ENCODE assay signal across 9 cellular contexts in genomic region chr7:44767134-44767911, GRCh38. TPM values are rescaled to one million over a fixed set of nuclear protein-coding genes. Genes with fewer than 3 reads are reported as not detected.
DNase-seq lines count a peak whose midpoint lies in the region; ATAC-seq and TF ChIP-seq lines count a peak whose summit lies in the region.
"Had no signal": no experiment of that assay in that cellular context is flagged by ENCODE, and none has a peak within 500 bp of the region (broad histone marks: within the 10 kb centered on the region; RNA-seq: fewer than 3 reads in every experiment).

No MANE protein-coding gene starts in this region.

- H3K27ac ChIP-seq in hepatocyte (peak overlapping the region; percentile 87), spleen (peak overlapping the region in 7 of 8 donors; percentile 35 to 79 (median 61)), upper lobe of left lung (peak overlapping the region in 2 of 4 donors; percentile 61 to 75)

- H3K36me3 ChIP-seq in hepatocyte (replicated peaks; ENCODE audit: insufficient read depth, low read depth) (no peaks in the 10 kb centered on the region), spleen (peaks cover 0 to 62% (median 58%) of the 10 kb centered on the region in 6 donors), upper lobe of left lung (peaks cover 24 to 59% (median 52%) of the 10 kb centered on the region in 4 donors)

- POLR2A ChIA-PET in activated CD4-positive, alpha-beta memory T cell treated with anti-CD3 and anti-CD28 coated beads for 36 hours (lab: Charles Lee), result interaction anchor here (0.5 to 1.1 kb wide), 2 partner anchors 18 to 372 kb away, joined by 3 read pairs; no protein-coding TSS in a partner anchor

- peaks cover 35% of the 10 kb centered on the region for H3K4me1 Mint-ChIP-seq in activated CD4-positive, alpha-beta memory T cell treated with anti-CD3 and anti-CD28 coated beads for 36 hours (ENCODE audit: low read depth)

- no peak overlapping the region for H3K4me3 Mint-ChIP-seq in activated CD4-positive, alpha-beta memory T cell treated with anti-CD3 and anti-CD28 coated beads for 36 hours

- no peak for TF ChIP-seq CTCF in GM13976 (IDR thresholded peaks at IDR 0.05; ENCODE audit: borderline replicate concordance, control extremely low read depth, extremely low read depth, insufficient read depth, missing control alignments)
- TF ChIP-seq CTCF in hepatocyte (IDR thresholded peaks at IDR 0.05; ENCODE audit: poor library complexity), result no peak
- no peak for TF ChIP-seq CTCF in spleen (IDR thresholded peaks at IDR 0.05 in 8 of 11, conservative IDR thresholded peaks at IDR 0.05 in 3 of 11)
- no peak for TF ChIP-seq CTCF in upper lobe of left lung (IDR thresholded peaks at IDR 0.05)

- H4K20me1 ChIP-seq in hepatocyte (ENCODE audit: insufficient read depth, poor library complexity, severe bottlenecking), result no peaks in the 10 kb centered on the region

- CTCF ChIA-PET in activated CD4-positive, alpha-beta memory T cell treated with anti-CD3 and anti-CD28 coated beads for 36 hours (lab: Charles Lee), result no interaction called here

- no peak for TF ChIP-seq POLR2A in spleen (IDR thresholded peaks at IDR 0.05)
- TF ChIP-seq POLR2A in upper lobe of left lung (IDR thresholded peaks at IDR 0.05), result no peak

- H3K4me1 ChIP-seq in hepatocyte (ENCODE audit: insufficient read depth), result peaks cover 29% of the 10 kb centered on the region
- peaks cover 30 to 46% (median 39%) of the 10 kb centered on the region in 6 donors for H3K4me1 ChIP-seq in spleen
- peaks cover 32 to 37% (median 34%) of the 10 kb centered on the region in 4 donors for H3K4me1 ChIP-seq in upper lobe of left lung

- H3K9me2 ChIP-seq in hepatocyte (replicated peaks; ENCODE audit: insufficient read depth), result no peaks in the 10 kb centered on the region

- in situ Hi-C loops in GM13976 (cut with MboI; ENCODE audit: low sequenced_read_pairs, unreplicated experiment), result loop anchor here (25.0 kb wide), 1 partner anchor 180 kb away; the partner anchor contains the start of gene TMED4

- no peaks in the 10 kb centered on the region for H3K9me3 Mint-ChIP-seq in activated CD4-positive, alpha-beta memory T cell treated with anti-CD3 and anti-CD28 coated beads for 36 hours

- H3K4me2 ChIP-seq in hepatocyte, result peak overlapping the region; percentile 52

- intact Hi-C loops in activated CD4-positive, alpha-beta memory T cell treated with anti-CD3 and anti-CD28 coated beads for 36 hours (cut with micrococcal nuclease), result no loop called here
- intact Hi-C loops in spleen (cut with DNase I; ENCODE audit: low total_unique reads), result no loop called here

- no peaks in the 10 kb centered on the region for H3K79me2 ChIP-seq in hepatocyte

- ATAC-seq in GM19452 (IDR thresholded peaks at IDR 0.05; ENCODE audit: unreplicated experiment), result no peak
- no peak for ATAC-seq in upper lobe of left lung (ENCODE audit: low FRiP score in 2 of 2)

- no peak overlapping the region for H3K4me3 ChIP-seq in hepatocyte
- H3K4me3 ChIP-seq in spleen, result no peak overlapping the region
- no peak overlapping the region for H3K4me3 ChIP-seq in upper lobe of left lung

- DNase-seq in GM13976 (ENCODE audit: low spot score) (peak; percentile 25), hepatocyte (ENCODE audit: low spot score) (no peak), spleen (peak; percentile 74), upper lobe of left lung (no peak), NCI-H82 (lab: John Stamatoyannopoulos, UW) (no peak), cerebellar nuclear complex (lab: John Stamatoyannopoulos, UW) (no peak)
- DNase-seq in activated CD4-positive, alpha-beta memory T cell treated with anti-CD3 and anti-CD28 coated beads for 36 hours, result no peak
- DNase-seq: stimulated activated CD8-positive, alpha-beta memory T cell treated with anti-CD3 and anti-CD28 coated beads, Interleukin-4, amount 100 ng/mL, for 48 hours had no signal

- peak overlapping the region; percentile 13 for H3K27ac Mint-ChIP-seq in activated CD4-positive, alpha-beta memory T cell treated with anti-CD3 and anti-CD28 coated beads for 36 hours

- H3K36me3 Mint-ChIP-seq in activated CD4-positive, alpha-beta memory T cell treated with anti-CD3 and anti-CD28 coated beads for 36 hours, result peaks cover 36% of the 10 kb centered on the region

- TF ChIP-seq EP300 in upper lobe of left lung (IDR thresholded peaks at IDR 0.05), result no peak

- H2AFZ ChIP-seq in hepatocyte, result no peak overlapping the region

- H3K9me3 ChIP-seq in hepatocyte (ENCODE audit: low read depth), result no peaks in the 10 kb centered on the region
- no peaks in the 10 kb centered on the region for H3K9me3 ChIP-seq in spleen
- no peaks in the 10 kb centered on the region for H3K9me3 ChIP-seq in upper lobe of left lung

- WGBS in hepatocyte (ENCODE audit: low lambda C conversion rate, missing lambda C conversion rate), result 92% methylated on average over 19 of the region's 19 CpGs
- 83 to 88% (median 86%) methylated on average over 15 to 19 of the region's 19 CpGs for WGBS in spleen, 5 donors
- 86 to 87% methylated on average over 12 to 19 of the region's 19 CpGs for WGBS in upper lobe of left lung, 2 donors

- no peaks in the 10 kb centered on the region for H3K27me3 ChIP-seq in hepatocyte
- H3K27me3 ChIP-seq in spleen (replicated peaks in 1 of 7), result no peaks in the 10 kb centered on the region
- H3K27me3 ChIP-seq in upper lobe of left lung, result no peaks in the 10 kb centered on the region

- no peaks in the 10 kb centered on the region for H3K27me3 Mint-ChIP-seq in activated CD4-positive, alpha-beta memory T cell treated with anti-CD3 and anti-CD28 coated beads for 36 hours

RNA-seq across cellular contexts. Expression of gene ZMIZ2, which starts 18.7 kb away (rescaled TPM):
- total RNA-seq in activated CD4-positive, alpha-beta memory T cell treated with anti-CD3 and anti-CD28 coated beads for 36 hours, result 10 to 100 TPM; 84.7 to 92.3 TPM
- total RNA-seq in hepatocyte, result 6.2 and 10.5 TPM in 2 replicates
- 37.0 and 39.6 TPM in 2 replicates for polyA plus RNA-seq in hepatocyte
- 100 to 1,000 TPM in 4 of 7 donors, 10 to 100 TPM in 3; 35.6 to 160 (median 125) TPM for total RNA-seq in spleen
- 10 to 100 TPM; 27.7 to 95.7 (median 64.5) TPM for polyA plus RNA-seq in spleen
- total RNA-seq in upper lobe of left lung, result 100 to 1,000 TPM in 2 of 6 donors, 10 to 100 TPM in 4; 27.0 to 161 (median 85.7) TPM

RNA-seq across cellular contexts. Expression of gene PPIA, which starts 29.2 kb away (rescaled TPM):
- total RNA-seq in activated CD4-positive, alpha-beta memory T cell treated with anti-CD3 and anti-CD28 coated beads for 36 hours, result 1,000 to 10,000 TPM; 3,158 to 3,182 TPM
- 2,189 and 2,465 TPM in 2 replicates for total RNA-seq in hepatocyte
- 2,123 and 2,231 TPM in 2 replicates for polyA plus RNA-seq in hepatocyte
- 1,000 to 10,000 TPM in 3 of 7 donors, 100 to 1,000 TPM in 4; 877 to 1,659 (median 945) TPM for total RNA-seq in spleen
- polyA plus RNA-seq in spleen, result 1,000 to 10,000 TPM; 2,690 to 3,651 (median 2,985) TPM
- total RNA-seq in upper lobe of left lung, result 1,000 to 10,000 TPM in 5 of 6 donors, 100 to 1,000 TPM in 1; 351 to 1,606 (median 1,253) TPM

Comparison
In these comparisons a context has a peak if more than half of its experiments do, and no peak if none do; other contexts are left out.
1. DNase-seq: peak in GM13976 (single experiment) and spleen (single experiment); none in activated CD4-positive, alpha-beta memory T cell treated with anti-CD3 and anti-CD28 coated beads for 36 hours (single experiment), hepatocyte (single experiment), upper lobe of left lung (0 of 2), NCI-H82 (single experiment) and cerebellar nuclear complex (0 of 2).